Comparison of ENCODE assay signal across 8 cellular contexts in the genomic region with DNA sequence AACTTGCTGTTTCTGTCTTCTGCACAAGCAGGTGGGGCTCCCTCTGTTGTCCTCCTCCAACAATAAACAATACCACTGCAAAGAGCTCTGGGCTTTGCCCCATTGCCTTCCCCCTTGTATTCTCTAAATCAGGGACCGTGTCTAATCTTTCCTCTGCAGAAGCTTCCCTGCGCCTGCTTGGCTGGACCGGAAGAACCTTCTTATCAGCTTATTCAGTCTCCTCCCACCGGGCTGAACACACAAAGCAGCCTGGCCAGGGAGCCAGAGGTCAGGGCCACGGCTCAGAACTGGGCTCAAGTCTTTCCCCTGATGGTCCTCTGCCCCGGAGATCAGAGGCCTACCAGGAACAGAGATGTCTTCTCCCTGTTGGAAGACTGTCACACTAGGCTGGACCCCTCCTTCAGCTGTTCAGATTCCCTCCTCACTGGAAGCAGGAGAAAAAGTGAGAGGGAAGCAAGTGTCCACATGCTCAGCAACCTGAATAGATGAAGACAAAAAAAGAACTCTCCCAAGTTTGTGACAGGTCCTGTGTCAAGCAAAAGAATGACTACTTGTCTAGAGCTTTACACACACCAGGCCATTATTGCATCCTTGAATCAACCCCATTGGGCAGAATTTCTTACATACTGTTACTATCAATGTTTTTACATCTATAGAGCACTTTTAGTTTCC.
DNase-seq lines count a peak whose midpoint lies in the region; ATAC-seq and TF ChIP-seq lines count a peak whose summit lies in the region.

No MANE protein-coding gene starts in this region.

- no peaks in the 10 kb centered on the region for H3K36me3 ChIP-seq in A673 (ENCODE audit: insufficient read depth, low read length, poor library complexity, severe bottlenecking)
- no peaks in the 10 kb centered on the region for H3K36me3 ChIP-seq in MM.1S (replicated peaks; ENCODE audit: insufficient read depth, low read length)
- H3K36me3 ChIP-seq in lung (ENCODE audit: control insufficient read depth in 2 of 2, insufficient read depth in 2 of 2, low read length in 2 of 2), result no peaks in the 10 kb centered on the region
- H3K36me3 ChIP-seq in uterus, result no peaks in the 10 kb centered on the region
- H3K36me3 ChIP-seq in suprapubic skin, result no peaks in the 10 kb centered on the region

- peak; percentile 38 for ATAC-seq in GM19025 (IDR thresholded peaks at IDR 0.05; ENCODE audit: low read depth, unreplicated experiment)
- ATAC-seq in lung (ENCODE audit: insufficient read depth, low FRiP score), result peak; percentile 37
- ATAC-seq in HG03342 (IDR thresholded peaks at IDR 0.05; ENCODE audit: unreplicated experiment), result no peak

- H3K36me3 Mint-ChIP-seq in brain, result peaks cover 11% of the 10 kb centered on the region

- peaks cover 93% of the 10 kb centered on the region for H3K79me2 ChIP-seq in MM.1S (ENCODE audit: low read length)

- 13 to 25% methylated on average over 6 of the region's 6 CpGs for WGBS in lung, 2 donors
- 26% methylated on average over 6 of the region's 6 CpGs for WGBS in suprapubic skin

- H3K27ac ChIP-seq in A673 (ENCODE audit: low read depth, low read length, poor library complexity, severe bottlenecking) (no peak overlapping the region), MM.1S (ENCODE audit: low read length) (peak overlapping the region; percentile 81), lung (ENCODE audit: low read depth in 1 of 2, low read length in 1 of 2) (peak overlapping the region; percentile 44 to 64), uterus (peak overlapping the region; percentile 58 to 74), suprapubic skin (no peak overlapping the region)

- H3K4me1 ChIP-seq in A673 (ENCODE audit: insufficient read depth, low read length, poor library complexity, severe bottlenecking), result peaks cover 10% of the 10 kb centered on the region
- H3K4me1 ChIP-seq in MM.1S (ENCODE audit: low read length), result peaks cover 42% of the 10 kb centered on the region
- H3K4me1 ChIP-seq in lung (ENCODE audit: control insufficient read depth in 2 of 2, insufficient read depth in 2 of 2, low read length in 2 of 2), result peaks cover 10 to 21% of the 10 kb centered on the region in 2 donors
- H3K4me1 ChIP-seq in uterus, result no peaks in the 10 kb centered on the region
- H3K4me1 ChIP-seq in suprapubic skin, result peaks cover 22% of the 10 kb centered on the region

- no peak for TF ChIP-seq CTCF in A673 (conservative IDR thresholded peaks at IDR 0.05; ENCODE audit: low read depth, low read length)
- TF ChIP-seq CTCF in MM.1S (IDR thresholded peaks at IDR 0.05; ENCODE audit: low read length), result peak; percentile 16; the same call in 1 of the 2 replicates
- no peak for TF ChIP-seq CTCF in brain (conservative IDR thresholded peaks at IDR 0.05)
- no peak for TF ChIP-seq CTCF in lung (IDR thresholded peaks at IDR 0.05; ENCODE audit: control extremely low read depth, extremely low read depth)
- no peak for TF ChIP-seq CTCF in uterus (IDR thresholded peaks at IDR 0.05)
- no peak for TF ChIP-seq CTCF in suprapubic skin (IDR thresholded peaks at IDR 0.05)

- H3K27ac Mint-ChIP-seq in brain, result peak overlapping the region in 3 of 5 experiments; percentile 76 to 87 (median 82)

- POLR2A ChIA-PET in A673 (lab: Charles Lee; ENCODE audit: low non-redundant PET), result no interaction called here

- no peaks in the 10 kb centered on the region for H3K9me2 ChIP-seq in MM.1S (replicated peaks; ENCODE audit: insufficient read depth, low read length)

- H3K4me2 ChIP-seq in MM.1S (ENCODE audit: low read depth, low read length), result peak overlapping the region; percentile 72

- intact Hi-C loops in A673 (cut with micrococcal nuclease; ENCODE audit: unreplicated experiment) (no loop called here), uterus (cut with DNase I; ENCODE audit: low total_unique reads) (no loop called here)

- H3K9me3 ChIP-seq in A673 (ENCODE audit: low read depth, low read length, poor library complexity, severe bottlenecking) (no peaks in the 10 kb centered on the region), MM.1S (replicated peaks; ENCODE audit: insufficient read depth, low read length) (no peaks in the 10 kb centered on the region), lung (ENCODE audit: control insufficient read depth in 2 of 2, insufficient read depth in 1 of 2, low read length in 1 of 2) (no peaks in the 10 kb centered on the region), uterus (no peaks in the 10 kb centered on the region), suprapubic skin (no peaks in the 10 kb centered on the region)

- no peak for TF ChIP-seq EP300 in suprapubic skin (IDR thresholded peaks at IDR 0.05)

- no TSS peak for BruUV-seq in A673 (replicated peaks; lab: Mats Ljungman, UMichigan)

- TF ChIP-seq POLR2A in uterus (IDR thresholded peaks at IDR 0.05) (no peak), suprapubic skin (IDR thresholded peaks at IDR 0.05) (no peak)

- peak; percentile 58 for DNase-seq in A673 (ENCODE audit: low spot score)
- DNase-seq in MM.1S, result peak; percentile 68
- peak; percentile 38 for DNase-seq in lung (ENCODE audit: low spot score)
- peak; percentile 47 to 52 for DNase-seq in uterus
- DNase-seq in suprapubic skin (ENCODE audit: low spot score in 2 of 2), result no peak

- peak overlapping the region; percentile 29 for H2AFZ ChIP-seq in MM.1S (ENCODE audit: low read length)

- no peaks in the 10 kb centered on the region for H3K27me3 Mint-ChIP-seq in brain

- H3K9ac ChIP-seq in MM.1S (ENCODE audit: low read length), result peak overlapping the region; percentile 43

- H3K4me3 Mint-ChIP-seq in brain, result peak overlapping the region in 3 of 5 experiments; percentile 5 to 43 (median 25)

- H3K4me3 ChIP-seq in A673 (ENCODE audit: low read depth, low read length, poor library complexity, severe bottlenecking) (no peak overlapping the region), MM.1S (ENCODE audit: low read length) (peak overlapping the region; percentile 28), lung (no peak overlapping the region), uterus (no peak overlapping the region), suprapubic skin (no peak overlapping the region)

- no peaks in the 10 kb centered on the region for H4K20me1 ChIP-seq in MM.1S (ENCODE audit: insufficient read depth, low read length)

- H3K9me3 Mint-ChIP-seq in brain, result peaks cover 0 to 2% (median 0%) of the 10 kb centered on the region in 5 experiments

- peaks cover 25% of the 10 kb centered on the region for H3F3A ChIP-seq in MM.1S (ENCODE audit: insufficient read depth, low read length)

- CTCF ChIA-PET in A673 (lab: Charles Lee), result no interaction called here

- peaks cover 53% of the 10 kb centered on the region for H3K4me1 Mint-ChIP-seq in brain

- H3K27me3 ChIP-seq in A673 (replicated peaks; ENCODE audit: insufficient read depth, low read depth, low read length, poor library complexity) (no peaks in the 10 kb centered on the region), MM.1S (replicated peaks; ENCODE audit: insufficient read depth, low read length) (no peaks in the 10 kb centered on the region), lung (ENCODE audit: control insufficient read depth, insufficient read depth) (no peaks in the 10 kb centered on the region), uterus (no peaks in the 10 kb centered on the region), suprapubic skin (no peaks in the 10 kb centered on the region)

Comparison
In these comparisons a context has a peak if more than half of its experiments do, and no peak if none do; other contexts are left out.
1. DNase-seq: peak in A673 (single experiment), MM.1S (single experiment), lung (single experiment) and uterus (2 of 2); none in suprapubic skin (0 of 2).
2. H3K27ac ChIP-seq: peak in MM.1S (single experiment), lung (2 of 2) and uterus (2 of 2); none in A673 (single experiment) and suprapubic skin (single experiment).